In genomic region chr7:66741706-66742053, GRCh38 we compare ENCODE assay signal across 8 cellular contexts. TPM values are rescaled to one million over a fixed set of nuclear protein-coding genes. Genes with fewer than 3 reads are reported as not detected.
DNase-seq lines count a peak whose midpoint lies in the region; ATAC-seq, FAIRE-seq and TF ChIP-seq lines count a peak whose summit lies in the region.

No MANE protein-coding gene starts in this region.

- H3K9me1 ChIP-seq in K562 (ENCODE audit: control insufficient read depth, insufficient read depth, low read length): no peaks in the 10 kb centered on the region

- H3K4me2 ChIP-seq in A549: peak overlapping the region; percentile 81
- peak overlapping the region; percentile 81 for H3K4me2 ChIP-seq in K562 (ENCODE audit: insufficient read depth, low read length)

- ATAC-seq in A549 (no peak), K562 (no peak)

- no peaks in the 10 kb centered on the region for H4K20me1 ChIP-seq in K562 (replicated peaks; ENCODE audit: control insufficient read depth, insufficient read depth, low read length)

- H3K9me3 ChIP-seq in A549 (no peaks in the 10 kb centered on the region; the same call in 2 of the 3 replicates), K562 (replicated peaks; ENCODE audit: control insufficient read depth, insufficient read depth, low read depth, low read length) (no peaks in the 10 kb centered on the region)

- no peak for TF ChIP-seq EP300 in A549 (IDR thresholded peaks at IDR 0.05)
- no peak for TF ChIP-seq EP300 in K562 (IDR thresholded peaks at IDR 0.05; ENCODE audit: low read length)

- WGBS in A549 (ENCODE audit: missing lambda C conversion rate): 20% methylated on average over 14 of the region's 17 CpGs
- 55% methylated on average over 16 of the region's 17 CpGs for WGBS in K562 (ENCODE audit: insufficient coverage, low coverage, missing lambda C conversion rate)

- H3K4me1 ChIP-seq in A549 (peaks cover 9% of the 10 kb centered on the region; the same call in 2 of the 3 replicates), K562 (replicated peaks in 1 of 2; ENCODE audit: control insufficient read depth in 2 of 2, insufficient read depth in 2 of 2, low read length in 2 of 2) (peaks cover 2 to 32% of the 10 kb centered on the region in 2 experiments; a peak in 3 of 5 replicates)

- DNase-seq in A549 (ENCODE audit: low read depth in 1 of 2, low spot score in 1 of 2) (peak in 1 of 2 experiments; percentile 18), HT-29 (ENCODE audit: low spot score) (peak; percentile 23), K562 (ENCODE audit: extremely low read depth in 1 of 4, low spot score in 3 of 4) (no peak), mesenteric fat pad (ENCODE audit: low spot score) (peak; percentile 83), SKM-1 (lab: John Stamatoyannopoulos, UW; ENCODE audit: unreplicated experiment) (no peak), NCI-H524 (lab: John Stamatoyannopoulos, UW) (no peak), DMS79 treated with DMSO at 0.1 percent for 48 hours (lab: John Stamatoyannopoulos, UW) (no peak), foreskin melanocyte (no peak)

- peak overlapping the region; percentile 68; the same call in 1 of the 2 replicates for H2AFZ ChIP-seq in K562 (ENCODE audit: low read depth, low read length)

- TF ChIP-seq CTCF in A549 (IDR thresholded peaks at IDR 0.05) (no peak), K562 (IDR thresholded peaks at IDR 0.05 in 2 of 3, conservative IDR thresholded peaks at IDR 0.05 in 1 of 3; ENCODE audit: insufficient read depth in 2 of 3, low read depth in 1 of 3, low read length in 3 of 3) (no peak)

- TF ChIP-seq POLR2A in A549 (IDR thresholded peaks at IDR 0.05; ENCODE audit: low read length) (no peak), K562 (conservative IDR thresholded peaks at IDR 0.05) (no peak)

- POLR2A ChIA-PET in A549 (lab: Yijun Ruan, JAX) (interaction anchor here (1.5 kb wide), 1 partner anchor 86 kb away, joined by 5 read pairs; no protein-coding TSS in a partner anchor), K562 (lab: Yijun Ruan, JAX) (interaction anchor here (0.6 to 1.4 kb wide), 5 partner anchors 9 to 248 kb away, joined by 3 to 4 read pairs (median 3); no protein-coding TSS in a partner anchor)

- intact Hi-C loops in K562 (cut with micrococcal nuclease): loop anchor here (5.0 to 10.0 kb wide), 2 partner anchors 187 to 256 kb away; partner anchors contain the start of genes SBDS and TYW1

- FAIRE-seq in A549 (lab: Jason Lieb, UNC) (no peak), K562 (lab: Jason Lieb, UNC) (no peak)

- in situ Hi-C loops in K562 (cut with MboI): no loop called here

- peak overlapping the region; percentile 79 to 95 for H3K9ac ChIP-seq in K562 (ENCODE audit: insufficient read depth in 1 of 2, low read depth in 2 of 2, low read length in 2 of 2)

- no TSS peak for BruUV-seq in K562 (replicated peaks; lab: Mats Ljungman, UMichigan)

- H3K36me3 ChIP-seq in K562 (ENCODE audit: control insufficient read depth, insufficient read depth, low read length): peaks cover 4% of the 10 kb centered on the region; the same call in 2 of the 3 replicates

- CTCF ChIA-PET in A549 (lab: Yijun Ruan, JAX): no interaction called here
- CTCF ChIA-PET in K562 (lab: Yijun Ruan, JAX; ENCODE audit: low intra/inter-chr PET ratio): no interaction called here

- H3K27me3 ChIP-seq in K562 (ENCODE audit: control insufficient read depth in 2 of 2, insufficient read depth in 2 of 2, low read length in 2 of 2): no peaks in the 10 kb centered on the region

- no peak for TF ChIP-seq RAD21 in A549 (conservative IDR thresholded peaks at IDR 0.05 in 1 of 2, IDR thresholded peaks at IDR 0.05 in 1 of 2)
- TF ChIP-seq RAD21 in K562 (CRISPR knock-in tag; conservative IDR thresholded peaks at IDR 0.05 in 1 of 2, IDR thresholded peaks at IDR 0.05 in 1 of 2): no peak

- H3K27ac ChIP-seq in A549 (peak overlapping the region; percentile 82 to 92), K562 (ENCODE audit: extremely low read depth, low read depth, low read length) (no peak overlapping the region)

- H3K79me2 ChIP-seq in K562 (ENCODE audit: control insufficient read depth, insufficient read depth, low read length): peaks cover 57% of the 10 kb centered on the region

- H3K4me3 ChIP-seq in A549 (peak overlapping the region; percentile 76), K562 (peak overlapping the region; percentile 72)

TF ChIP-seq in A549, 52 proteins besides CTCF, POLR2A, EP300 and RAD21 (continues in another document):
- TF ChIP-seq ESRRA (IDR thresholded peaks at IDR 0.05; ENCODE audit: borderline replicate concordance, low read length) (no peak), HOXB5 (CRISPR knock-in tag; IDR thresholded peaks at IDR 0.05) (no peak), CBX2 (IDR thresholded peaks at IDR 0.05; ENCODE audit: borderline replicate concordance, low read depth) (no peak), TFCP2L1 (CRISPR knock-in tag; IDR thresholded peaks at IDR 0.05) (no peak), HOXA7 (CRISPR knock-in tag; IDR thresholded peaks at IDR 0.05) (no peak), SREBF2 (IDR thresholded peaks at IDR 0.05) (no peak), HOXB13 (CRISPR knock-in tag; IDR thresholded peaks at IDR 0.05; ENCODE audit: low read depth) (no peak), BCL3 (IDR thresholded peaks at IDR 0.05) (no peak)

TF ChIP-seq in K562, 482 proteins besides CTCF, POLR2A, EP300 and RAD21 (continues in another document):
- no peak for TF ChIP-seq ZNF41 (CRISPR knock-in tag; conservative IDR thresholded peaks at IDR 0.05)
- no peak for TF ChIP-seq EP400 (IDR thresholded peaks at IDR 0.05)
- no peak for TF ChIP-seq WHSC1 (IDR thresholded peaks at IDR 0.05; ENCODE audit: low read length)
- TF ChIP-seq GATA2 (CRISPR knock-in tag; IDR thresholded peaks at IDR 0.05): no peak
- TF ChIP-seq TEAD4 (IDR thresholded peaks at IDR 0.05; ENCODE audit: low read length): no peak
- TF ChIP-seq TEAD4 (CRISPR knock-in tag; IDR thresholded peaks at IDR 0.05; ENCODE audit: borderline replicate concordance): no peak
- TF ChIP-seq MLX (CRISPR knock-in tag; conservative IDR thresholded peaks at IDR 0.05): no peak
- no peak for TF ChIP-seq USF1 (CRISPR knock-in tag; IDR thresholded peaks at IDR 0.05)
- peak; percentile 26; the same call in 1 of the 2 replicates for TF ChIP-seq BCOR (IDR thresholded peaks at IDR 0.05)
- TF ChIP-seq PML (IDR thresholded peaks at IDR 0.05; ENCODE audit: low read length): no peak
- no peak for TF ChIP-seq ZFP36 (IDR thresholded peaks at IDR 0.05; ENCODE audit: low read depth, low read length, partially characterized antibody)
- no peak for TF ChIP-seq LCOR (CRISPR knock-in tag; IDR thresholded peaks at IDR 0.05)
- TF ChIP-seq POU5F1 (IDR thresholded peaks at IDR 0.05; ENCODE audit: borderline replicate concordance, low read depth, low read length, partially characterized antibody): no peak
- no peak for TF ChIP-seq ZNF23 (CRISPR knock-in tag; IDR thresholded peaks at IDR 0.05)
- no peak for TF ChIP-seq PKNOX1 (IDR thresholded peaks at IDR 0.05)
- no peak for TF ChIP-seq ARNT (IDR thresholded peaks at IDR 0.05)

RNA-seq across cellular contexts. Expression of gene RABGEF1, which starts 1.1 kb away (rescaled TPM):
- polyA plus RNA-seq in A549 (2011; rRNA removed): 22.4 and 22.6 TPM in 2 replicates
- polyA plus RNA-seq in A549 (2012; cell fraction: cytosol; rRNA removed): 12.1 and 15.0 TPM in 2 replicates
- 9.6 and 14.1 TPM in 2 replicates for polyA plus RNA-seq in A549 (2012; cell fraction: nucleus; rRNA removed)
- polyA plus RNA-seq in A549 (2017; fragmentation: RNase III; extraction: RNeasy Plus Mini Kit Qiagen cat#74134 plus additional on column Dnase treatment): 16.0 to 16.8 TPM (median 16.2 TPM) in 3 replicates
- polyA minus RNA-seq in A549 (2011; rRNA and poly(A)+ RNA removed): 40.0 and 47.4 TPM in 2 replicates
- 17.1 and 23.9 TPM in 2 replicates for total RNA-seq in HT-29 (2014; rRNA removed; shearing (Covaris generic))
- 18.1 and 28.8 TPM in 2 replicates for total RNA-seq in K562 (2011; cell fraction: chromatin; rRNA removed; ENCODE audit: low replicate concordance)
- total RNA-seq in K562 (2011; cell fraction: nucleolus; rRNA removed): 14.2 and 14.7 TPM in 2 replicates
- 16.9 TPM in 2 replicates for total RNA-seq in K562 (2011; cell fraction: nucleoplasm; rRNA removed)
- total RNA-seq in K562 (2014; rRNA removed): 13.1 and 18.6 TPM in 2 replicates
- 20.5 and 24.0 TPM in 2 replicates for total RNA-seq in K562 (2014; rRNA removed; fragmentation: Illumina TruSeq; extraction: Trizol)
- total RNA-seq in K562 (2015; rRNA removed; fragmentation: Illumina TruSeq; extraction: Trizol): 21.4 and 22.8 TPM in 2 replicates
- 18.2 and 20.7 TPM in 2 replicates for total RNA-seq in K562 (2021)
- 21.1 and 27.4 TPM in 2 replicates for polyA plus RNA-seq in K562 (2011; rRNA removed)
- 17.3 and 26.0 TPM in 2 replicates for polyA plus RNA-seq in K562 (2011; cell fraction: cytosol; rRNA removed)
- polyA plus RNA-seq in K562 (2011; cell fraction: nucleus; rRNA removed): 18.6 and 24.6 TPM in 2 replicates
- polyA plus RNA-seq in K562 (2012): 16.3 and 17.0 TPM in 2 replicates
- 23.7 and 29.3 TPM in 2 replicates for polyA plus RNA-seq in K562 (2014; fragmentation: Illumina TruSeq; extraction: Trizol)
- polyA plus RNA-seq in K562 (2014; fragmentation: Nextera tagmentation; extraction: Ambion mirVana): 10 to 100 TPM in 1 of 2 experiments, 1 to 10 TPM in 1; 7.0 to 11.5 TPM
- polyA plus RNA-seq in K562 (2014; rRNA removed): 15.1 and 16.3 TPM in 2 replicates
- 27.8 and 44.4 TPM in 2 replicates for polyA minus RNA-seq in K562 (2011; rRNA and poly(A)+ RNA removed)
- polyA minus RNA-seq in K562 (2011; cell fraction: cytosol; rRNA and poly(A)+ RNA removed): 9.0 and 18.9 TPM in 2 replicates
- 9.8 and 10.8 TPM in 2 replicates for polyA minus RNA-seq in K562 (2011; cell fraction: nucleus; rRNA and poly(A)+ RNA removed)
- total RNA-seq in mesenteric fat pad: 41.1 TPM

Comparison
In these comparisons a context has a peak if more than half of its experiments do, and no peak if none do; other contexts are left out.
1. DNase-seq: peak in HT-29 (single experiment) and mesenteric fat pad (single experiment); none in K562 (0 of 4), SKM-1 (single experiment), NCI-H524 (0 of 2), DMS79 treated with DMSO at 0.1 percent for 48 hours (single experiment) and foreskin melanocyte (single experiment).
2. Of the 35 proteins assayed by ChIP-seq in both K562 and A549: peak only in K562: KDM1A; only in A549: none; in both: none; in neither: 34.